In the genomic region with DNA sequence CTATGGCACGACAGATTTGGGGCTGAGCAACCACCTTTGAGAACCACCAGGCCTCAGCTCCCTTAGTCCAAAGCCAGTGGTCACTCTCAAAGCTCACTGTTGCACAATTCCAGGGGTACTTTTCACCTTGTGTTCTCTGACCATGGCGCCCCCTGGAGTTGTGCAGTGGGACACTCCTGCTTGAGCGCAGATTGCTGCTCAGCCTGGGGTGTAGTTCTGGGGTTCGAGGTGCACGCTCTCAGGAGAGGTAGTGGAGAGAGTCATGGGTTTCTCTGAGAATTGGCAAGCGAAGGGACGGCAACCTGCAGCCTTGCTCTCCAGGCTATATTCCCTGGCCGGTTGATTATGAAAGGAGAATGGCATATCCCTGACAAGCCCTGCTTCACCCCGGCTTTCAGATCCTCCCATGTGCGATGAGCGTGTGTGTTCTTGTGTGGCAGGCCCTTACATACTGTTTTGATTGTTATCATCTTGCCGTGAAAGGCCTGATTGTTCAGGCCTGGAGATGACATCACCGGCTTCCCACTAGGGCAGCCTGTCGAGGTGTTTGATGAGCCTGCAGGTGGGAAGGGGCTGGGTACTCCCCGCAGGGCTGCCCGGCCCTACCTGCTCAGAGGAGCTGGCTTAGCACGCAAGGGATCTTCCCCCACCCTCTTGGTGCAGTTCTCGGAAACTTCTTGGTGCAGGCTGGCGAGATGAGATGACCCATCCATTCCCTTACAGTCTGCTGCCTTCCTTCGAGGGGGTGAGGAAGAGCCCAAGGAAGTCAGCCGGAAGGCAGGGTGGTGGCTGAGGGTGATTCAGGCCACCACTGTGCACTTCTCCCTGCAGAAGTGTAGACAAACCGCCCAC, we compare ENCODE assay signal across 1 cellular context.
TF ChIP-seq lines count a peak whose summit lies in the region.

No MANE protein-coding gene starts in this region.

TF ChIP-seq in HepG2, 621 proteins besides CTCF, POLR2A, EP300 and RAD21 (continued from another document and continues in another):
- TF ChIP-seq, protein P1, sequence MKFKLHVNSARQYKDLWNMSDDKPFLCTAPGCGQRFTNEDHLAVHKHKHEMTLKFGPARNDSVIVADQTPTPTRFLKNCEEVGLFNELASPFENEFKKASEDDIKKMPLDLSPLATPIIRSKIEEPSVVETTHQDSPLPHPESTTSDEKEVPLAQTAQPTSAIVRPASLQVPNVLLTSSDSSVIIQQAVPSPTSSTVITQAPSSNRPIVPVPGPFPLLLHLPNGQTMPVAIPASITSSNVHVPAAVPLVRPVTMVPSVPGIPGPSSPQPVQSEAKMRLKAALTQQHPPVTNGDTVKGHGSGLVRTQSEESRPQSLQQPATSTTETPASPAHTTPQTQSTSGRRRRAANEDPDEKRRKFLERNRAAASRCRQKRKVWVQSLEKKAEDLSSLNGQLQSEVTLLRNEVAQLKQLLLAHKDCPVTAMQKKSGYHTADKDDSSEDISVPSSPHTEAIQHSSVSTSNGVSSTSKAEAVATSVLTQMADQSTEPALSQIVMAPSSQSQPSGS (CRISPR knock-in tag; IDR thresholded peaks at IDR 0.05) = peak; percentile 99
- peak; percentile 54 for TF ChIP-seq ZEB1 (IDR thresholded peaks at IDR 0.05; ENCODE audit: insufficient replicate concordance, low read depth)
- TF ChIP-seq ZNF225 (CRISPR knock-in tag; IDR thresholded peaks at IDR 0.05) = peak; percentile 88; the same call in 1 of the 2 replicates
- TF ChIP-seq, protein P2, sequence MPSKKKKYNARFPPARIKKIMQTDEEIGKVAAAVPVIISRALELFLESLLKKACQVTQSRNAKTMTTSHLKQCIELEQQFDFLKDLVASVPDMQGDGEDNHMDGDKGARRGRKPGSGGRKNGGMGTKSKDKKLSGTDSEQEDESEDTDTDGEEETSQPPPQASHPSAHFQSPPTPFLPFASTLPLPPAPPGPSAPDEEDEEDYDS (CRISPR knock-in tag; IDR thresholded peaks at IDR 0.05) = peak; percentile 45; the same call in 1 of the 2 replicates
- TF ChIP-seq GTF3A (CRISPR knock-in tag; conservative IDR thresholded peaks at IDR 0.05) = 0 out of 2 replicates have a peak, but pooled peaks have one; percentile 43
- peak; percentile 93 for TF ChIP-seq SOX5 (CRISPR knock-in tag; IDR thresholded peaks at IDR 0.05; ENCODE audit: borderline replicate concordance)
- TF ChIP-seq U2AF1 (optimal IDR thresholded peaks at IDR 0.05; ENCODE audit: low read depth, low read length) = no peak
- 0 out of 2 replicates have a peak, but pooled peaks have one; percentile 79 for TF ChIP-seq ZNF839 (CRISPR knock-in tag; IDR thresholded peaks at IDR 0.05; ENCODE audit: borderline replicate concordance)
- peak; percentile 54; the same call in 1 of the 2 replicates for TF ChIP-seq NCOA1 (CRISPR knock-in tag; IDR thresholded peaks at IDR 0.05)
- peak; percentile 84 for TF ChIP-seq ZNF350 (CRISPR knock-in tag; IDR thresholded peaks at IDR 0.05; ENCODE audit: borderline replicate concordance, low read depth)
- peak; percentile 63 for TF ChIP-seq DPF2 (CRISPR knock-in tag; IDR thresholded peaks at IDR 0.05; ENCODE audit: borderline replicate concordance, low read depth)
- TF ChIP-seq, protein P3, sequence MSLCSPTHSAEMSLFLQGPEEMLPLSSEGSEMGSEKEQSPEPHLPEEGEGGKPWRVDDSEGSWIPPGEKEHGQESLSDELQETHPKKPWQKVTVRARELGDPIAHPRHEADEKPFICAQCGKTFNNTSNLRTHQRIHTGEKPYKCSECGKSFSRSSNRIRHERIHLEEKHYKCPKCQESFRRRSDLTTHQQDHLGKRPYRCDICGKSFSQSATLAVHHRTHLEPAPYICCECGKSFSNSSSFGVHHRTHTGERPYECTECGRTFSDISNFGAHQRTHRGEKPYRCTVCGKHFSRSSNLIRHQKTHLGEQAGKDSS (CRISPR knock-in tag; IDR thresholded peaks at IDR 0.05; ENCODE audit: borderline replicate concordance, low read depth) = peak; percentile 70; the same call in 1 of the 2 replicates
- TF ChIP-seq, protein P4, sequence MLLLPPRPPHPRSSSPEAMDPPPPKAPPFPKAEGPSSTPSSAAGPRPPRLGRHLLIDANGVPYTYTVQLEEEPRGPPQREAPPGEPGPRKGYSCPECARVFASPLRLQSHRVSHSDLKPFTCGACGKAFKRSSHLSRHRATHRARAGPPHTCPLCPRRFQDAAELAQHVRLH (CRISPR knock-in tag; IDR thresholded peaks at IDR 0.05; ENCODE audit: borderline replicate concordance, low read depth) = peak; percentile 75; the same call in 1 of the 2 replicates
- TF ChIP-seq, protein P5, sequence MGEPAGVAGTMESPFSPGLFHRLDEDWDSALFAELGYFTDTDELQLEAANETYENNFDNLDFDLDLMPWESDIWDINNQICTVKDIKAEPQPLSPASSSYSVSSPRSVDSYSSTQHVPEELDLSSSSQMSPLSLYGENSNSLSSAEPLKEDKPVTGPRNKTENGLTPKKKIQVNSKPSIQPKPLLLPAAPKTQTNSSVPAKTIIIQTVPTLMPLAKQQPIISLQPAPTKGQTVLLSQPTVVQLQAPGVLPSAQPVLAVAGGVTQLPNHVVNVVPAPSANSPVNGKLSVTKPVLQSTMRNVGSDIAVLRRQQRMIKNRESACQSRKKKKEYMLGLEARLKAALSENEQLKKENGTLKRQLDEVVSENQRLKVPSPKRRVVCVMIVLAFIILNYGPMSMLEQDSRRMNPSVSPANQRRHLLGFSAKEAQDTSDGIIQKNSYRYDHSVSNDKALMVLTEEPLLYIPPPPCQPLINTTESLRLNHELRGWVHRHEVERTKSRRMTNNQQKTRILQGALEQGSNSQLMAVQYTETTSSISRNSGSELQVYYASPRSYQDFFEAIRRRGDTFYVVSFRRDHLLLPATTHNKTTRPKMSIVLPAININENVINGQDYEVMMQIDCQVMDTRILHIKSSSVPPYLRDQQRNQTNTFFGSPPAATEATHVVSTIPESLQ (CRISPR knock-in tag; conservative IDR thresholded peaks at IDR 0.05) = no peak
- peak; percentile 84; the same call in 1 of the 2 replicates for TF ChIP-seq TGIF2 (CRISPR knock-in tag; IDR thresholded peaks at IDR 0.05)
- TF ChIP-seq ZFP90 (CRISPR knock-in tag; IDR thresholded peaks at IDR 0.05; ENCODE audit: borderline replicate concordance) = no peak
- TF ChIP-seq FOXK2 (IDR thresholded peaks at IDR 0.05) = no peak
- TF ChIP-seq RFXAP (CRISPR knock-in tag; IDR thresholded peaks at IDR 0.05; ENCODE audit: borderline replicate concordance) = peak; percentile 39; the same call in 1 of the 2 replicates
- 0 out of 2 replicates have a peak, but pooled peaks have one; percentile 43 for TF ChIP-seq MXD4 (CRISPR knock-in tag; IDR thresholded peaks at IDR 0.05)
- TF ChIP-seq ZNF616 (CRISPR knock-in tag; IDR thresholded peaks at IDR 0.05; ENCODE audit: low read depth) = peak; percentile 74; the same call in 1 of the 2 replicates
- TF ChIP-seq ZNF501 (CRISPR knock-in tag; IDR thresholded peaks at IDR 0.05) = peak; percentile 71
- TF ChIP-seq PAX8 (CRISPR knock-in tag; IDR thresholded peaks at IDR 0.05; ENCODE audit: borderline replicate concordance) = no peak
- TF ChIP-seq, protein P6, sequence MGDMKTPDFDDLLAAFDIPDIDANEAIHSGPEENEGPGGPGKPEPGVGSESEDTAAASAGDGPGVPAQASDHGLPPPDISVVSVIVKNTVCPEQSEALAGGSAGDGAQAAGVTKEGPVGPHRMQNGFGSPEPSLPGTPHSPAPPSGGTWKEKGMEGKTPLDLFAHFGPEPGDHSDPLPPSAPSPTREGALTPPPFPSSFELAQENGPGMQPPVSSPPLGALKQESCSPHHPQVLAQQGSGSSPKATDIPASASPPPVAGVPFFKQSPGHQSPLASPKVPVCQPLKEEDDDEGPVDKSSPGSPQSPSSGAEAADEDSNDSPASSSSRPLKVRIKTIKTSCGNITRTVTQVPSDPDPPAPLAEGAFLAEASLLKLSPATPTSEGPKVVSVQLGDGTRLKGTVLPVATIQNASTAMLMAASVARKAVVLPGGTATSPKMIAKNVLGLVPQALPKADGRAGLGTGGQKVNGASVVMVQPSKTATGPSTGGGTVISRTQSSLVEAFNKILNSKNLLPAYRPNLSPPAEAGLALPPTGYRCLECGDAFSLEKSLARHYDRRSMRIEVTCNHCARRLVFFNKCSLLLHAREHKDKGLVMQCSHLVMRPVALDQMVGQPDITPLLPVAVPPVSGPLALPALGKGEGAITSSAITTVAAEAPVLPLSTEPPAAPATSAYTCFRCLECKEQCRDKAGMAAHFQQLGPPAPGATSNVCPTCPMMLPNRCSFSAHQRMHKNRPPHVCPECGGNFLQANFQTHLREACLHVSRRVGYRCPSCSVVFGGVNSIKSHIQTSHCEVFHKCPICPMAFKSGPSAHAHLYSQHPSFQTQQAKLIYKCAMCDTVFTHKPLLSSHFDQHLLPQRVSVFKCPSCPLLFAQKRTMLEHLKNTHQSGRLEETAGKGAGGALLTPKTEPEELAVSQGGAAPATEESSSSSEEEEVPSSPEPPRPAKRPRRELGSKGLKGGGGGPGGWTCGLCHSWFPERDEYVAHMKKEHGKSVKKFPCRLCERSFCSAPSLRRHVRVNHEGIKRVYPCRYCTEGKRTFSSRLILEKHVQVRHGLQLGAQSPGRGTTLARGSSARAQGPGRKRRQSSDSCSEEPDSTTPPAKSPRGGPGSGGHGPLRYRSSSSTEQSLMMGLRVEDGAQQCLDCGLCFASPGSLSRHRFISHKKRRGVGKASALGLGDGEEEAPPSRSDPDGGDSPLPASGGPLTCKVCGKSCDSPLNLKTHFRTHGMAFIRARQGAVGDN (CRISPR knock-in tag; IDR thresholded peaks at IDR 0.05) = peak; percentile 92
- TF ChIP-seq, protein P7, sequence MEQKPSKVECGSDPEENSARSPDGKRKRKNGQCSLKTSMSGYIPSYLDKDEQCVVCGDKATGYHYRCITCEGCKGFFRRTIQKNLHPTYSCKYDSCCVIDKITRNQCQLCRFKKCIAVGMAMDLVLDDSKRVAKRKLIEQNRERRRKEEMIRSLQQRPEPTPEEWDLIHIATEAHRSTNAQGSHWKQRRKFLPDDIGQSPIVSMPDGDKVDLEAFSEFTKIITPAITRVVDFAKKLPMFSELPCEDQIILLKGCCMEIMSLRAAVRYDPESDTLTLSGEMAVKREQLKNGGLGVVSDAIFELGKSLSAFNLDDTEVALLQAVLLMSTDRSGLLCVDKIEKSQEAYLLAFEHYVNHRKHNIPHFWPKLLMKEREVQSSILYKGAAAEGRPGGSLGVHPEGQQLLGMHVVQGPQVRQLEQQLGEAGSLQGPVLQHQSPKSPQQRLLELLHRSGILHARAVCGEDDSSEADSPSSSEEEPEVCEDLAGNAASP (CRISPR knock-in tag; IDR thresholded peaks at IDR 0.05; ENCODE audit: borderline replicate concordance) = peak; percentile 62; the same call in 1 of the 2 replicates
- 0 out of 2 replicates have a peak, but pooled peaks have one; percentile 23 for TF ChIP-seq CAMTA2 (CRISPR knock-in tag; IDR thresholded peaks at IDR 0.05; ENCODE audit: borderline replicate concordance)
- TF ChIP-seq MBNL3 (CRISPR knock-in tag; conservative IDR thresholded peaks at IDR 0.05) = no peak
- TF ChIP-seq, protein P8, sequence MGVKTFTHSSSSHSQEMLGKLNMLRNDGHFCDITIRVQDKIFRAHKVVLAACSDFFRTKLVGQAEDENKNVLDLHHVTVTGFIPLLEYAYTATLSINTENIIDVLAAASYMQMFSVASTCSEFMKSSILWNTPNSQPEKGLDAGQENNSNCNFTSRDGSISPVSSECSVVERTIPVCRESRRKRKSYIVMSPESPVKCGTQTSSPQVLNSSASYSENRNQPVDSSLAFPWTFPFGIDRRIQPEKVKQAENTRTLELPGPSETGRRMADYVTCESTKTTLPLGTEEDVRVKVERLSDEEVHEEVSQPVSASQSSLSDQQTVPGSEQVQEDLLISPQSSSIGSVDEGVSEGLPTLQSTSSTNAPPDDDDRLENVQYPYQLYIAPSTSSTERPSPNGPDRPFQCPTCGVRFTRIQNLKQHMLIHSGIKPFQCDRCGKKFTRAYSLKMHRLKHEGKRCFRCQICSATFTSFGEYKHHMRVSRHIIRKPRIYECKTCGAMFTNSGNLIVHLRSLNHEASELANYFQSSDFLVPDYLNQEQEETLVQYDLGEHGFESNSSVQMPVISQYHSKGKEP (CRISPR knock-in tag; IDR thresholded peaks at IDR 0.05) = no peak
- TF ChIP-seq NRL (CRISPR knock-in tag; IDR thresholded peaks at IDR 0.05; ENCODE audit: borderline replicate concordance) = peak; percentile 80; the same call in 1 of the 2 replicates
- TF ChIP-seq ZNF792 (CRISPR knock-in tag; IDR thresholded peaks at IDR 0.05) = no peak; the same call in none of the 2 replicates
- 0 out of 2 replicates have a peak, but pooled peaks have one; percentile 44 for TF ChIP-seq ZNF83 (CRISPR knock-in tag; IDR thresholded peaks at IDR 0.05; ENCODE audit: borderline replicate concordance)
- TF ChIP-seq, protein P9, sequence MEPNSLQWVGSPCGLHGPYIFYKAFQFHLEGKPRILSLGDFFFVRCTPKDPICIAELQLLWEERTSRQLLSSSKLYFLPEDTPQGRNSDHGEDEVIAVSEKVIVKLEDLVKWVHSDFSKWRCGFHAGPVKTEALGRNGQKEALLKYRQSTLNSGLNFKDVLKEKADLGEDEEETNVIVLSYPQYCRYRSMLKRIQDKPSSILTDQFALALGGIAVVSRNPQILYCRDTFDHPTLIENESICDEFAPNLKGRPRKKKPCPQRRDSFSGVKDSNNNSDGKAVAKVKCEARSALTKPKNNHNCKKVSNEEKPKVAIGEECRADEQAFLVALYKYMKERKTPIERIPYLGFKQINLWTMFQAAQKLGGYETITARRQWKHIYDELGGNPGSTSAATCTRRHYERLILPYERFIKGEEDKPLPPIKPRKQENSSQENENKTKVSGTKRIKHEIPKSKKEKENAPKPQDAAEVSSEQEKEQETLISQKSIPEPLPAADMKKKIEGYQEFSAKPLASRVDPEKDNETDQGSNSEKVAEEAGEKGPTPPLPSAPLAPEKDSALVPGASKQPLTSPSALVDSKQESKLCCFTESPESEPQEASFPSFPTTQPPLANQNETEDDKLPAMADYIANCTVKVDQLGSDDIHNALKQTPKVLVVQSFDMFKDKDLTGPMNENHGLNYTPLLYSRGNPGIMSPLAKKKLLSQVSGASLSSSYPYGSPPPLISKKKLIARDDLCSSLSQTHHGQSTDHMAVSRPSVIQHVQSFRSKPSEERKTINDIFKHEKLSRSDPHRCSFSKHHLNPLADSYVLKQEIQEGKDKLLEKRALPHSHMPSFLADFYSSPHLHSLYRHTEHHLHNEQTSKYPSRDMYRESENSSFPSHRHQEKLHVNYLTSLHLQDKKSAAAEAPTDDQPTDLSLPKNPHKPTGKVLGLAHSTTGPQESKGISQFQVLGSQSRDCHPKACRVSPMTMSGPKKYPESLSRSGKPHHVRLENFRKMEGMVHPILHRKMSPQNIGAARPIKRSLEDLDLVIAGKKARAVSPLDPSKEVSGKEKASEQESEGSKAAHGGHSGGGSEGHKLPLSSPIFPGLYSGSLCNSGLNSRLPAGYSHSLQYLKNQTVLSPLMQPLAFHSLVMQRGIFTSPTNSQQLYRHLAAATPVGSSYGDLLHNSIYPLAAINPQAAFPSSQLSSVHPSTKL (CRISPR knock-in tag; IDR thresholded peaks at IDR 0.05) = peak; percentile 92
